25 cellular contexts compared by ENCODE assay signal in the genomic region with DNA sequence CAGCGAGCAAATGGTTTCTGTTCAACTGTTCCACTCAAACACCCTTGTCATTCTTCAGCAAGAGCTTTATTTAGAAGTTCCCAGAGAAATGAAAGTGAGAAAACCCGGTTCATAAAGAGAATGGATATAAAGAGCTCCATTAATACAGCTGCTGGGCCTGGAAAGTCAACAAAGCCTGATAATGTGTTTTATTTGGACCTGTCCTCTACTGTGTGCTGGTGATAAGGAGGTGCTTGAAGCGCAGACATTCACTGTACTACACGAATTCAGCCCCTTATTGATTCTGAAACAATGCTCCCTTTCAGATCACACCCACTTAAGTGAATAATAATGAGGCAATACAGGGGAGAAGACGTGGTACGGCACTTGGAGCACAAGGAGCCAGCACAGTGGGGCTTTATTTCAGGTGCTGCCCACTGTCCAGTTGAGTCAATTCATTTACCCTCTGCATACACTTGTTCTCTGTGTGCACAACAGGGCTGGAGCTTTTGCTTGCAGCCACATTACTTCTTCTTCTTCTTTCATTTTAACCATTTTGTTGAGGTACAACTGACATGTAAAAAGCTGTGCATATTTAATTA.
DNase-seq lines count a peak whose midpoint lies in the region; ATAC-seq, FAIRE-seq and TF ChIP-seq lines count a peak whose summit lies in the region.
"Had no signal": no experiment of that assay in that cellular context is flagged by ENCODE, and none has a peak within 500 bp of the region (broad histone marks: within the 10 kb centered on the region; RNA-seq: fewer than 3 reads in every experiment).

No MANE protein-coding gene starts in this region.

- TF ChIP-seq EP300 in esophagus muscularis mucosa (IDR thresholded peaks at IDR 0.05): no peak
- no peak for TF ChIP-seq EP300 in ovary (IDR thresholded peaks at IDR 0.05)

- no peak overlapping the region for H3K27ac Mint-ChIP-seq in GM23338
- H3K27ac Mint-ChIP-seq in CD4-positive, alpha-beta memory T cell: no peak overlapping the region
- H3K27ac Mint-ChIP-seq: activated CD8-positive, alpha-beta T cell treated with anti-CD3 and anti-CD28 coated beads for 36 hours; activated naive CD4-positive, alpha-beta T cell treated with anti-CD3 and anti-CD28 coated beads, Interleukin-2, amount 10 ng/mL, durations not matched to agents 7 days and 5 days; CD4-positive, alpha-beta T cell; natural killer cell treated with Interleukin-12 subunit alpha and Interleukin-12 subunit beta and Interleukin-15 and Interleukin-18, amount 100 ng/mL, for 72 hours; T-helper 2 cell treated with Interferon-gamma antibody and Interleukin-4, amounts not matched to agents 5 μg/mL and 100 μg/mL, for 36 hours; WTC11 had no signal

- H3K36me3 Mint-ChIP-seq in GM23338 (ENCODE audit: low read depth): no peaks in the 10 kb centered on the region
- no peaks in the 10 kb centered on the region for H3K36me3 Mint-ChIP-seq in CD4-positive, alpha-beta memory T cell
- H3K36me3 Mint-ChIP-seq: activated naive CD4-positive, alpha-beta T cell treated with anti-CD3 and anti-CD28 coated beads, Interleukin-2, amount 10 ng/mL, durations not matched to agents 7 days and 5 days; natural killer cell treated with Interleukin-12 subunit alpha and Interleukin-12 subunit beta and Interleukin-15 and Interleukin-18, amount 100 ng/mL, for 72 hours; type B pancreatic cell; WTC11 had no signal

- CTCF ChIA-PET in CD4-positive, alpha-beta memory T cell (lab: Charles Lee; ENCODE audit: partially characterized antibody): no interaction called here

- H3K9me3 ChIP-seq in esophagus muscularis mucosa (no peaks in the 10 kb centered on the region), pancreas (no peaks in the 10 kb centered on the region), ovary (no peaks in the 10 kb centered on the region), spleen (no peaks in the 10 kb centered on the region)
- no peaks in the 10 kb centered on the region for H3K9me3 ChIP-seq in CD4-positive, alpha-beta memory T cell (ENCODE audit: control insufficient read depth in 1 of 2, low read length in 2 of 2)
- H3K9me3 ChIP-seq: gastrocnemius medialis, Peyer's patch, prostate gland, stomach had no signal

- H3K4me3 ChIP-seq in GM23338 (no peak overlapping the region), esophagus muscularis mucosa (no peak overlapping the region), pancreas (no peak overlapping the region), ovary (no peak overlapping the region), spleen (no peak overlapping the region)
- no peak overlapping the region for H3K4me3 ChIP-seq in CD4-positive, alpha-beta memory T cell (ENCODE audit: low read length in 2 of 2)
- H3K4me3 ChIP-seq: gastrocnemius medialis, Peyer's patch, prostate gland, smooth muscle cell, stomach had no signal

- no peak for TF ChIP-seq POLR2A in esophagus muscularis mucosa (IDR thresholded peaks at IDR 0.05; ENCODE audit: low read depth)
- no peak for TF ChIP-seq POLR2A in ovary (IDR thresholded peaks at IDR 0.05)
- no peak for TF ChIP-seq POLR2A in spleen (IDR thresholded peaks at IDR 0.05)

- intact Hi-C loops in esophagus muscularis mucosa (cut with DNase I) (no loop called here), pancreas (cut with DNase I) (no loop called here), ovary (cut with DNase I) (no loop called here), spleen (cut with DNase I; ENCODE audit: low total_unique reads) (no loop called here)
- intact Hi-C loops in CD4-positive, alpha-beta memory T cell (cut with micrococcal nuclease): no loop called here

- no peak for FAIRE-seq in pancreas (lab: Jason Lieb, UNC)

- H3K9me2 ChIP-seq in GM23338 (ENCODE audit: insufficient read depth): peaks cover 10% of the 10 kb centered on the region

- H3K36me3 ChIP-seq in GM23338 (ENCODE audit: insufficient read depth) (no peaks in the 10 kb centered on the region), esophagus muscularis mucosa (no peaks in the 10 kb centered on the region), pancreas (no peaks in the 10 kb centered on the region), ovary (no peaks in the 10 kb centered on the region), spleen (no peaks in the 10 kb centered on the region)
- no peaks in the 10 kb centered on the region for H3K36me3 ChIP-seq in CD4-positive, alpha-beta memory T cell (ENCODE audit: insufficient read depth, low read length)
- H3K36me3 ChIP-seq: gastrocnemius medialis, Peyer's patch, prostate gland, stomach had no signal

- DNase-seq in GM23338 (ENCODE audit: low spot score) (no peak), NCI-H2029 (lab: John Stamatoyannopoulos, UW) (peak; percentile 14), esophagus muscularis mucosa (ENCODE audit: extremely low spot score) (peak; percentile 47), pancreas (no peak), ovary (no peak), spleen (no peak)
- DNase-seq in stimulated activated CD8-positive, alpha-beta memory T cell treated with anti-CD3 and anti-CD28 coated beads, Interleukin-4, amount 100 ng/mL, for 48 hours: no peak
- no peak for DNase-seq in CD4-positive, alpha-beta memory T cell
- DNase-seq: activated CD8-positive, alpha-beta T cell treated with anti-CD3 and anti-CD28 coated beads for 36 hours; activated naive CD4-positive, alpha-beta T cell treated with anti-CD3 and anti-CD28 coated beads, Interleukin-2, amount 10 ng/mL, durations not matched to agents 7 days and 5 days; activated T-cell treated with anti-CD3 and anti-CD28 coated beads, Interleukin-2, amount 50 U/mL, for 4 hours; CD4-positive, alpha-beta T cell; gastrocnemius medialis; GOT3; KG1; kidney glomerular epithelial cell; Peyer's patch; stimulated activated CD4-positive, alpha-beta T cell treated with anti-CD3 and anti-CD28 coated beads, Interleukin-4, amount 100 ng/mL, for 1 hour; stomach had no signal

- POLR2A ChIA-PET in CD4-positive, alpha-beta memory T cell (lab: Charles Lee; ENCODE audit: partially characterized antibody): no interaction called here

- H2AFZ ChIP-seq in GM23338: 0 out of 2 replicates have a peak overlapping the region, but pooled peaks have one; percentile 59

- peaks cover 53% of the 10 kb centered on the region for H3K4me1 Mint-ChIP-seq in GM23338
- peaks cover 0 to 1% (median 0%) of the 10 kb centered on the region in 4 donors for H3K4me1 Mint-ChIP-seq in CD4-positive, alpha-beta memory T cell
- H3K4me1 Mint-ChIP-seq: activated naive CD4-positive, alpha-beta T cell treated with anti-CD3 and anti-CD28 coated beads, Interleukin-2, amount 10 ng/mL, durations not matched to agents 7 days and 5 days had no signal

- no peak overlapping the region for H3K4me2 ChIP-seq in GM23338
- H3K4me2 ChIP-seq: smooth muscle cell had no signal

- ATAC-seq in GM23338 (no peak), pancreas (peak in 3 of 4 donors; percentile 88 to 94 (median 94))
- ATAC-seq: activated CD8-positive, alpha-beta T cell treated with anti-CD3 and anti-CD28 coated beads for 36 hours; activated T-cell treated with anti-CD3 and anti-CD28 coated beads, Interleukin-2, amount 50 U/mL, for 4 hours; gastrocnemius medialis; WTC11 had no signal

- H3K9me3 Mint-ChIP-seq in GM23338: no peaks in the 10 kb centered on the region
- peaks cover 0 to 14% (median 4%) of the 10 kb centered on the region in 8 donors for H3K9me3 Mint-ChIP-seq in CD4-positive, alpha-beta memory T cell
- H3K9me3 Mint-ChIP-seq: CD4-positive, alpha-beta T cell; WTC11 had no signal

- H3K4me1 ChIP-seq in GM23338 (ENCODE audit: insufficient read depth) (peaks cover 53% of the 10 kb centered on the region), esophagus muscularis mucosa (no peaks in the 10 kb centered on the region), pancreas (no peaks in the 10 kb centered on the region), ovary (ENCODE audit: insufficient read depth) (no peaks in the 10 kb centered on the region), spleen (no peaks in the 10 kb centered on the region)
- H3K4me1 ChIP-seq in CD4-positive, alpha-beta memory T cell (ENCODE audit: insufficient read depth, low read length): no peaks in the 10 kb centered on the region
- H3K4me1 ChIP-seq: gastrocnemius medialis, Peyer's patch, prostate gland had no signal

- H3K27me3 ChIP-seq in GM23338 (ENCODE audit: insufficient read depth) (no peaks in the 10 kb centered on the region), esophagus muscularis mucosa (no peaks in the 10 kb centered on the region), pancreas (no peaks in the 10 kb centered on the region), ovary (no peaks in the 10 kb centered on the region), spleen (replicated peaks in 1 of 7) (no peaks in the 10 kb centered on the region)
- H3K27me3 ChIP-seq in CD4-positive, alpha-beta memory T cell (ENCODE audit: insufficient read depth, low read length): no peaks in the 10 kb centered on the region
- H3K27me3 ChIP-seq: gastrocnemius medialis, Peyer's patch, stomach had no signal

- H4K20me1 ChIP-seq in GM23338 (replicated peaks; ENCODE audit: insufficient read depth): no peaks in the 10 kb centered on the region

- 53% methylated on average over 6 of the region's 6 CpGs for WGBS in esophagus muscularis mucosa
- WGBS in pancreas, 2 donors: 13 to 18% methylated on average over 6 of the region's 6 CpGs
- 45 to 61% (median 45%) methylated on average over 6 of the region's 6 CpGs for WGBS in ovary, 3 donors
- 69 to 75% (median 74%) methylated on average over 6 of the region's 6 CpGs for WGBS in spleen, 5 donors

- peaks cover 5% of the 10 kb centered on the region for H3K27me3 Mint-ChIP-seq in GM23338 (ENCODE audit: insufficient read depth, low read depth, poor library complexity)
- H3K27me3 Mint-ChIP-seq in CD4-positive, alpha-beta memory T cell: no peaks in the 10 kb centered on the region
- H3K27me3 Mint-ChIP-seq: activated CD8-positive, alpha-beta T cell treated with anti-CD3 and anti-CD28 coated beads for 36 hours; activated naive CD4-positive, alpha-beta T cell treated with anti-CD3 and anti-CD28 coated beads, Interleukin-2, amount 10 ng/mL, durations not matched to agents 7 days and 5 days; CD4-positive, alpha-beta T cell; type B pancreatic cell had no signal

- no peaks in the 10 kb centered on the region for H3K79me2 ChIP-seq in GM23338 (replicated peaks; ENCODE audit: insufficient read depth)

- H3K27ac ChIP-seq in GM23338 (ENCODE audit: low read depth): no peak overlapping the region
- H3K27ac ChIP-seq in esophagus muscularis mucosa (replicated peaks in 1 of 4): no peak overlapping the region
- H3K27ac ChIP-seq in pancreas: no peak overlapping the region
- no peak overlapping the region for H3K27ac ChIP-seq in ovary
- no peak overlapping the region for H3K27ac ChIP-seq in spleen
- no peak overlapping the region for H3K27ac ChIP-seq in CD4-positive, alpha-beta memory T cell (ENCODE audit: low read depth, low read length)
- H3K27ac ChIP-seq: gastrocnemius medialis, Peyer's patch, prostate gland had no signal

- TF ChIP-seq CTCF in GM23338 (conservative IDR thresholded peaks at IDR 0.05; ENCODE audit: low read depth in 2 of 2) (no peak), esophagus muscularis mucosa (IDR thresholded peaks at IDR 0.05) (no peak), pancreas (IDR thresholded peaks at IDR 0.05) (no peak), ovary (IDR thresholded peaks at IDR 0.05) (no peak), spleen (IDR thresholded peaks at IDR 0.05 in 8 of 11, conservative IDR thresholded peaks at IDR 0.05 in 3 of 11) (no peak)

- peaks cover 3% of the 10 kb centered on the region; the same call in 1 of the 2 replicates for H3F3A ChIP-seq in GM23338 (replicated peaks; ENCODE audit: low read depth)

- H3K4me3 Mint-ChIP-seq in GM23338: no peak overlapping the region
- H3K4me3 Mint-ChIP-seq in CD4-positive, alpha-beta memory T cell: no peak overlapping the region
- H3K4me3 Mint-ChIP-seq: activated CD8-positive, alpha-beta T cell treated with anti-CD3 and anti-CD28 coated beads for 36 hours; activated naive CD4-positive, alpha-beta T cell treated with anti-CD3 and anti-CD28 coated beads, Interleukin-2, amount 10 ng/mL, durations not matched to agents 7 days and 5 days; activated T-cell treated with anti-CD3 and anti-CD28 coated beads, Interleukin-2, amount 50 U/mL, for 4 hours; CD4-positive, alpha-beta T cell; natural killer cell treated with Interleukin-12 subunit alpha and Interleukin-12 subunit beta and Interleukin-15 and Interleukin-18, amount 100 ng/mL, for 72 hours; T-helper 2 cell treated with Interferon-gamma antibody and Interleukin-4, amounts not matched to agents 5 μg/mL and 100 μg/mL, for 36 hours; WTC11 had no signal

Comparison
In these comparisons a context has a peak if more than half of its experiments do, and no peak if none do; other contexts are left out.
1. DNase-seq: peak in NCI-H2029 (single experiment) and esophagus muscularis mucosa (single experiment); none in GM23338 (single experiment), pancreas (0 of 6), ovary (0 of 5), stimulated activated CD8-positive, alpha-beta memory T cell treated with anti-CD3 and anti-CD28 coated beads, Interleukin-4, amount 100 ng/mL, for 48 hours (single experiment), spleen (single experiment) and CD4-positive, alpha-beta memory T cell (0 of 5).